8 cellular contexts compared by ENCODE assay signal in the genomic region with DNA sequence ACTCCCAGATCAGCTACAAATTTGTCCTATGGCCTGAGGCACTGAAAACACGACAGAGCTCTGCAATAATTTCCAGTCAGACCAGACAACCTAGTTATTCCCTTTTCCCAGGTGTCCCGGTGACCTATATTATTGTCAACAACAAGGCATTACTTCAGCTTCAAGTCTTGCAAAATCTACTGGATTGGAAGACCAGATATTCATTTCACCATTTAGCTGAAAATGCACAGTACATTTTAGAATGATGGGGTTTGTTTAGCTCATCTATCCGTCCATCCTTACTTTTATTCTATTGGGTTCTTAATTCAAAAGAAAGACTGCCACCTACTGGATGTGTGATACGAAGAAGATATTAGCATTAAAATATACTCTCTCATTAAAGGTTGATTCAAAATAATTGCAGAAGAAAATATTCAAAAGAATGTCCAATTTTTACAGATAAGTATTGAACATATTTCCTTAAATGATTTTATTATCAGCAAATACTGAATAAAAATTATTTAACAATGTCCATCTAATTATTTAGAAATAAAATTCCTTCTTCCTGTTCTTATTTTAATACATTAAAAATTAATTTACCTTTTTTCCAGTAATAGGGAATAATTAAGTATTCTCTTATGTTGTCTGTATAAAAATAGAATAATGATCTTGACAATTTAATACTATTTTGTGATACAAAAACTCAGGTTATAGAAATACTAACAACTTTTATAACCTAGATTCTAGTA.
DNase-seq lines count a peak whose midpoint lies in the region; ATAC-seq, FAIRE-seq and TF ChIP-seq lines count a peak whose summit lies in the region.

No MANE protein-coding gene starts in this region.

- H3K4me3 ChIP-seq in astrocyte (ENCODE audit: insufficient read depth, low read depth, low read length) (no peak overlapping the region), right lobe of liver (no peak overlapping the region), H7 (ENCODE audit: insufficient read depth, low read depth, low read length) (no peak overlapping the region)

- H3K9ac ChIP-seq in astrocyte (ENCODE audit: low read length), result no peak overlapping the region

- ATAC-seq in right lobe of liver (peak in 3 of 4 donors; percentile 42 to 52 (median 46)), GM19328 (IDR thresholded peaks at IDR 0.05; ENCODE audit: unreplicated experiment) (no peak), GM21576 (IDR thresholded peaks at IDR 0.05; ENCODE audit: unreplicated experiment) (no peak)

- H3K4me2 ChIP-seq in astrocyte (ENCODE audit: low read length), result no peak overlapping the region

- H2AFZ ChIP-seq in astrocyte (ENCODE audit: low read depth, low read length), result no peak overlapping the region

- 26% methylated on average over 4 of the region's 4 CpGs for WGBS in right lobe of liver (ENCODE audit: insufficient coverage, low coverage, low lambda C conversion rate, missing lambda C conversion rate)

- H3K4me1 ChIP-seq in astrocyte (ENCODE audit: insufficient read depth, low read length) (peaks cover 4% of the 10 kb centered on the region), right lobe of liver (no peaks in the 10 kb centered on the region)

- no peaks in the 10 kb centered on the region for H4K20me1 ChIP-seq in astrocyte (ENCODE audit: insufficient read depth, low read length)

- FAIRE-seq in astrocyte (lab: Jason Lieb, UNC), result no peak

- H3K9me3 ChIP-seq in astrocyte (ENCODE audit: insufficient read depth, low read depth, low read length) (no peaks in the 10 kb centered on the region), right lobe of liver (no peaks in the 10 kb centered on the region)

- DNase-seq in GM04504 (ENCODE audit: low read depth), result peak; percentile 25
- DNase-seq in NCI-H146 treated with DMSO at 0.1 percent for 48 hours (lab: John Stamatoyannopoulos, UW; ENCODE audit: unreplicated experiment), result peak; percentile 71
- DNase-seq in astrocyte (ENCODE audit: low read depth), result peak; percentile 41
- no peak for DNase-seq in right lobe of liver
- no peak for DNase-seq in GOT3 (lab: John Stamatoyannopoulos, UW)
- DNase-seq in H7, result no peak

- no peak for TF ChIP-seq POLR2A in right lobe of liver (IDR thresholded peaks at IDR 0.05)

- H3K27ac Mint-ChIP-seq in astrocyte (ENCODE audit: unreplicated experiment), result no peak overlapping the region

- H3K27me3 Mint-ChIP-seq in astrocyte (ENCODE audit: low read depth, unreplicated experiment), result no peaks in the 10 kb centered on the region

- H3K4me1 Mint-ChIP-seq in astrocyte (ENCODE audit: low read depth, unreplicated experiment), result peaks cover 10% of the 10 kb centered on the region

- no peaks in the 10 kb centered on the region for H3K9me3 Mint-ChIP-seq in astrocyte (ENCODE audit: unreplicated experiment)

- peak; percentile 50 for TF ChIP-seq CTCF in astrocyte (IDR thresholded peaks at IDR 0.05; ENCODE audit: insufficient read depth, low read depth, low read length)
- peak; percentile 38 to 55 (median 50) for TF ChIP-seq CTCF in right lobe of liver (IDR thresholded peaks at IDR 0.05)

- no peak overlapping the region for H3K4me3 Mint-ChIP-seq in astrocyte (ENCODE audit: unreplicated experiment)

- no peaks in the 10 kb centered on the region for H3K36me3 Mint-ChIP-seq in astrocyte (ENCODE audit: low read depth, unreplicated experiment)

- no peaks in the 10 kb centered on the region for H3K79me2 ChIP-seq in astrocyte (ENCODE audit: insufficient read depth, low read length)

- no peaks in the 10 kb centered on the region for H3K36me3 ChIP-seq in astrocyte (ENCODE audit: insufficient read depth, low read length)
- H3K36me3 ChIP-seq in right lobe of liver, result no peaks in the 10 kb centered on the region
- H3K36me3 ChIP-seq in H7 (replicated peaks; ENCODE audit: control insufficient read depth, insufficient read depth, low read length), result no peaks in the 10 kb centered on the region

- H3K27ac ChIP-seq in astrocyte (ENCODE audit: low read depth, low read length) (peak overlapping the region; percentile 37), right lobe of liver (no peak overlapping the region)

- no peaks in the 10 kb centered on the region for H3K27me3 ChIP-seq in astrocyte (ENCODE audit: insufficient read depth, low read length)
- no peaks in the 10 kb centered on the region for H3K27me3 ChIP-seq in right lobe of liver
- H3K27me3 ChIP-seq in H7 (ENCODE audit: control insufficient read depth, insufficient read depth, low read length), result no peaks in the 10 kb centered on the region

- intact Hi-C loops in right lobe of liver (cut with DNase I), result no loop called here

Comparison
In these comparisons a context has a peak if more than half of its experiments do, and no peak if none do; other contexts are left out.
1. DNase-seq: peak in GM04504 (single experiment), NCI-H146 treated with DMSO at 0.1 percent for 48 hours (single experiment) and astrocyte (single experiment); none in right lobe of liver (0 of 3), GOT3 (single experiment) and H7 (single experiment).
2. ATAC-seq: peak in right lobe of liver (3 of 4); none in GM19328 (single experiment) and GM21576 (single experiment).